Comparison of ENCODE assay signal across 2 cellular contexts in the genomic region with DNA sequence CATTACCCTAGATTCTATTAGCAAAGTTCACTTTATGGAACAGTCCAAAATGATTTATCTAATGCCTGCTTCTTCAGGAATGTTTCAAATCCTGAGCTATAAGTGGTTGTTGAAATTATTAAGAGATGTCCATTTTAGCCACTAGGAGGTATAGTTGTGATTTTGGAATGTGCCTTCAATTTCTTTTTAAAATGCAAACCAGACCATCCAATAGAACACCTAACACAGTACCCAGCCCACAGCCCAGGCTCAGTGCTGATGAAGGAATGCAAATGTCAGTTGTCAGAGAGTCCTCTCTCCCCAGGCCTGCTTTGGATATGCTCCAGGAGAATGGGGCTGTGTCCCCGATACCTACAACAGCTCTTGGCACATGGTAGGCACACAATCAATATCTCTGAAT.
TF ChIP-seq lines count a peak whose summit lies in the region.

No MANE protein-coding gene starts in this region.

TF ChIP-seq in IMR-90, 13 proteins besides CTCF, POLR2A, EP300 and RAD21:
- TF ChIP-seq, protein P1, sequence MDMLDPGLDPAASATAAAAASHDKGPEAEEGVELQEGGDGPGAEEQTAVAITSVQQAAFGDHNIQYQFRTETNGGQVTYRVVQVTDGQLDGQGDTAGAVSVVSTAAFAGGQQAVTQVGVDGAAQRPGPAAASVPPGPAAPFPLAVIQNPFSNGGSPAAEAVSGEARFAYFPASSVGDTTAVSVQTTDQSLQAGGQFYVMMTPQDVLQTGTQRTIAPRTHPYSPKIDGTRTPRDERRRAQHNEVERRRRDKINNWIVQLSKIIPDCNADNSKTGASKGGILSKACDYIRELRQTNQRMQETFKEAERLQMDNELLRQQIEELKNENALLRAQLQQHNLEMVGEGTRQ (IDR thresholded peaks at IDR 0.05; ENCODE audit: low read depth, low read length): no peak
- TF ChIP-seq SMC3 (IDR thresholded peaks at IDR 0.05; ENCODE audit: low read depth, low read length): peak; percentile 58

TF ChIP-seq in HepG2, 621 proteins besides CTCF, POLR2A, EP300 and RAD21:
- TF ChIP-seq ZNF775 (CRISPR knock-in tag; IDR thresholded peaks at IDR 0.05; ENCODE audit: borderline replicate concordance): no peak
- TF ChIP-seq CCDC6 (CRISPR knock-in tag; IDR thresholded peaks at IDR 0.05): no peak
- TF ChIP-seq, protein P2, sequence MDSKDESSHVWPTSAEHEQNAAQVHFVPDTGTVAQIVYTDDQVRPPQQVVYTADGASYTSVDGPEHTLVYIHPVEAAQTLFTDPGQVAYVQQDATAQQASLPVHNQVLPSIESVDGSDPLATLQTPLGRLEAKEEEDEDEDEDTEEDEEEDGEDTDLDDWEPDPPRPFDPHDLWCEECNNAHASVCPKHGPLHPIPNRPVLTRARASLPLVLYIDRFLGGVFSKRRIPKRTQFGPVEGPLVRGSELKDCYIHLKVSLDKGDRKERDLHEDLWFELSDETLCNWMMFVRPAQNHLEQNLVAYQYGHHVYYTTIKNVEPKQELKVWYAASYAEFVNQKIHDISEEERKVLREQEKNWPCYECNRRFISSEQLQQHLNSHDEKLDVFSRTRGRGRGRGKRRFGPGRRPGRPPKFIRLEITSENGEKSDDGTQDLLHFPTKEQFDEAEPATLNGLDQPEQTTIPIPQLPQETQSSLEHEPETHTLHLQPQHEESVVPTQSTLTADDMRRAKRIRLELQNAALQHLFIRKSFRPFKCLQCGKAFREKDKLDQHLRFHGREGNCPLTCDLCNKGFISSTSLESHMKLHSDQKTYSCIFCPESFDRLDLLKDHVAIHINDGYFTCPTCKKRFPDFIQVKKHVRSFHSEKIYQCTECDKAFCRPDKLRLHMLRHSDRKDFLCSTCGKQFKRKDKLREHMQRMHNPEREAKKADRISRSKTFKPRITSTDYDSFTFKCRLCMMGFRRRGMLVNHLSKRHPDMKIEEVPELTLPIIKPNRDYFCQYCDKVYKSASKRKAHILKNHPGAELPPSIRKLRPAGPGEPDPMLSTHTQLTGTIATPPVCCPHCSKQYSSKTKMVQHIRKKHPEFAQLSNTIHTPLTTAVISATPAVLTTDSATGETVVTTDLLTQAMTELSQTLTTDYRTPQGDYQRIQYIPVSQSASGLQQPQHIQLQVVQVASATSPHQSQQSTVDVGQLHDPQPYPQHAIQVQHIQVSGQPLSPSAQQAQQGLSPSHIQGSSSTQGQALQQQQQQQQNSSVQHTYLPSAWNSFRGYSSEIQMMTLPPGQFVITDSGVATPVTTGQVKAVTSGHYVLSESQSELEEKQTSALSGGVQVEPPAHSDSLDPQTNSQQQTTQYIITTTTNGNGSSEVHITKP (CRISPR knock-in tag; IDR thresholded peaks at IDR 0.05; ENCODE audit: low read depth): no peak
- TF ChIP-seq, protein P3, sequence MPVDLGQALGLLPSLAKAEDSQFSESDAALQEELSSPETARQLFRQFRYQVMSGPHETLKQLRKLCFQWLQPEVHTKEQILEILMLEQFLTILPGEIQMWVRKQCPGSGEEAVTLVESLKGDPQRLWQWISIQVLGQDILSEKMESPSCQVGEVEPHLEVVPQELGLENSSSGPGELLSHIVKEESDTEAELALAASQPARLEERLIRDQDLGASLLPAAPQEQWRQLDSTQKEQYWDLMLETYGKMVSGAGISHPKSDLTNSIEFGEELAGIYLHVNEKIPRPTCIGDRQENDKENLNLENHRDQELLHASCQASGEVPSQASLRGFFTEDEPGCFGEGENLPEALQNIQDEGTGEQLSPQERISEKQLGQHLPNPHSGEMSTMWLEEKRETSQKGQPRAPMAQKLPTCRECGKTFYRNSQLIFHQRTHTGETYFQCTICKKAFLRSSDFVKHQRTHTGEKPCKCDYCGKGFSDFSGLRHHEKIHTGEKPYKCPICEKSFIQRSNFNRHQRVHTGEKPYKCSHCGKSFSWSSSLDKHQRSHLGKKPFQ (CRISPR knock-in tag; IDR thresholded peaks at IDR 0.05; ENCODE audit: insufficient replicate concordance): no peak
- TF ChIP-seq, protein P4, sequence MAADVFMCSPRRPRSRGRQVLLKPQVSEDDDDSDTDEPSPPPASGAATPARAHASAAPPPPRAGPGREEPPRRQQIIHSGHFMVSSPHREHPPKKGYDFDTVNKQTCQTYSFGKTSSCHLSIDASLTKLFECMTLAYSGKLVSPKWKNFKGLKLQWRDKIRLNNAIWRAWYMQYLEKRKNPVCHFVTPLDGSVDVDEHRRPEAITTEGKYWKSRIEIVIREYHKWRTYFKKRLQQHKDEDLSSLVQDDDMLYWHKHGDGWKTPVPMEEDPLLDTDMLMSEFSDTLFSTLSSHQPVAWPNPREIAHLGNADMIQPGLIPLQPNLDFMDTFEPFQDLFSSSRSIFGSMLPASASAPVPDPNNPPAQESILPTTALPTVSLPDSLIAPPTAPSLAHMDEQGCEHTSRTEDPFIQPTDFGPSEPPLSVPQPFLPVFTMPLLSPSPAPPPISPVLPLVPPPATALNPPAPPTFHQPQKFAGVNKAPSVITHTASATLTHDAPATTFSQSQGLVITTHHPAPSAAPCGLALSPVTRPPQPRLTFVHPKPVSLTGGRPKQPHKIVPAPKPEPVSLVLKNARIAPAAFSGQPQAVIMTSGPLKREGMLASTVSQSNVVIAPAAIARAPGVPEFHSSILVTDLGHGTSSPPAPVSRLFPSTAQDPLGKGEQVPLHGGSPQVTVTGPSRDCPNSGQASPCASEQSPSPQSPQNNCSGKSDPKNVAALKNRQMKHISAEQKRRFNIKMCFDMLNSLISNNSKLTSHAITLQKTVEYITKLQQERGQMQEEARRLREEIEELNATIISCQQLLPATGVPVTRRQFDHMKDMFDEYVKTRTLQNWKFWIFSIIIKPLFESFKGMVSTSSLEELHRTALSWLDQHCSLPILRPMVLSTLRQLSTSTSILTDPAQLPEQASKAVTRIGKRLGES (CRISPR knock-in tag; IDR thresholded peaks at IDR 0.05; ENCODE audit: borderline replicate concordance): no peak
- no peak for TF ChIP-seq ZNF234 (CRISPR knock-in tag; conservative IDR thresholded peaks at IDR 0.05)
- 0 out of 2 replicates have a peak, but pooled peaks have one; percentile 3 for TF ChIP-seq STAG1 (CRISPR knock-in tag; IDR thresholded peaks at IDR 0.05)
